In the genomic region with DNA sequence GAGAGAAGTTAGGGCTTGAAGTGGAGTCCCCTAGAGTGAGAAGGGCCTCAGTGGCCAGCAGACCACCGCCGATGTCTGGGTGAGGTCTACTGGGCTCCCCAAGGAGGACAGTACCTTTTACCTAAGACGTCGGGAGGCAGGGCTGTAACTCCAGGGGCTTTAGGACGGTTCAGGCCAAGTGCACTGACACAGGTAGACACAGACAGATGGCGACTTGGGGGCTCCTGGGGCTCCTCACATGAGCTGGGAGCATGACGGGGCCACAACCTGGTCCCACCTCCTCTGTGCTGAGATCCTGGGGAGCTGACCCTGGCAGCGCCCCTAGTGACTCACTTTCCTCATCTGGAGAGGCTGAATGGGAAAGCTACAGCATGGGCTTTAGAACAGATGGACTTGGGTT, we compare ENCODE assay signal across 1 cellular context.
TF ChIP-seq lines count a peak whose summit lies in the region.

No MANE protein-coding gene starts in this region.

TF ChIP-seq in K562, 482 proteins besides CTCF, POLR2A, EP300 and RAD21:
- no peak for TF ChIP-seq MAFK (IDR thresholded peaks at IDR 0.05; ENCODE audit: low read length)
- TF ChIP-seq, protein P1, sequence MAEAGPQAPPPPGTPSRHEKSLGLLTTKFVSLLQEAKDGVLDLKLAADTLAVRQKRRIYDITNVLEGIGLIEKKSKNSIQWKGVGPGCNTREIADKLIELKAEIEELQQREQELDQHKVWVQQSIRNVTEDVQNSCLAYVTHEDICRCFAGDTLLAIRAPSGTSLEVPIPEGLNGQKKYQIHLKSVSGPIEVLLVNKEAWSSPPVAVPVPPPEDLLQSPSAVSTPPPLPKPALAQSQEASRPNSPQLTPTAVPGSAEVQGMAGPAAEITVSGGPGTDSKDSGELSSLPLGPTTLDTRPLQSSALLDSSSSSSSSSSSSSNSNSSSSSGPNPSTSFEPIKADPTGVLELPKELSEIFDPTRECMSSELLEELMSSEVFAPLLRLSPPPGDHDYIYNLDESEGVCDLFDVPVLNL (CRISPR knock-in tag; IDR thresholded peaks at IDR 0.05; ENCODE audit: low read depth), result no peak
